23 cellular contexts compared by ENCODE assay signal in the genomic region with DNA sequence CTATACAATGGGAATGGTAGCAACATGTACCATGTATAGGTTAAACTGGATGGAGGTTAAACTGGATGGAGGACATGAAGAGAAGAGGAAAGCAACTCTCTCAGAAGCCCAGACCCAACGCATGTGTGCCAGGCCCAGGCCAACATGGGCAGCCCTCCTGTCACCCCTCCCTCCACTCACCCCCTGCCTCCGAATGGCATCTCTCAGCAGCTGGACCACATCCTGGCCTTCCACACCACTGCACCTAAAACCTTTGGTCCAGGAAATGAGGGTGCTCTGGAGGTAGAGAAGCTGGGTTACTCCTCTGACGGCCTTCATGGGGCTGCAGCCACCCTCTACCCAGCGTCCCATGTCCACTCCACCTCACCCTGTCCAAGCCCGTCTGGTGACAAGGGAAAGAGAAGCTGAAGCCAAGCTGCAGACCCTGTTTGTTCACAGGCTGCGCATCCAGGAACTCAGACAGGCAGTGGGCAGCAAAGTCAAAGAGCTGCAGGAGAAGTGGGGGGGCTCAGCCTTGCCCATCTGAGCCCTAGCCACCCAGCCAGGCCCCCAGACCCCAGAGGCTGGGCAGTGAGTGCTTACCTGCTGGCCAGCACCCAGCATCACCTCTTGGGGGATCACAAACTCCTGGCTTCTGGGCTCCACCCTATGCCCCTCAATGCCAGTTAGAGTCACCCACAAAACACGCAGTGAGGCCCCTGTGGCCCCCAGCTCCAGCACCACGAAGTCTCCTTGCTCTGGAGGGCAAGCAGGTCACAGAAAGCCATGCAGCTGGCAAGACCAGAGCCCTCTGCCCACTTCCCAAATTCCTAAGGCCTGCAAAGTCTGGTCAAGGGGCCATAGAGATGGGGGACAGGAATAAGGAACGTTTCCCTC. TPM values are rescaled to one million over a fixed set of nuclear protein-coding genes. Genes with fewer than 3 reads are reported as not detected.
A peak's percentile ranks its signal among the peaks of the same experiment; 100 is the strongest.
DNase-seq lines count a peak whose midpoint lies in the region; ATAC-seq and TF ChIP-seq lines count a peak whose summit lies in the region.
"Had no signal": no experiment of that assay in that cellular context is flagged by ENCODE, and none has a peak within 500 bp of the region (broad histone marks: within the 10 kb centered on the region; RNA-seq: fewer than 3 reads in every experiment).

No MANE protein-coding gene starts in this region.

- H3K27me3 Mint-ChIP-seq in natural killer cell (ENCODE audit: low read depth in 2 of 2): peaks cover 4 to 23% of the 10 kb centered on the region in 2 donors

- H3K9ac ChIP-seq in mesenchymal stem cell (ENCODE audit: low read length): no peak overlapping the region
- H3K9ac ChIP-seq: BLaER1 had no signal

- no peak overlapping the region for H2BK120ac ChIP-seq in mesenchymal stem cell (ENCODE audit: low read depth, low read length)

- no peak overlapping the region for H3K27ac Mint-ChIP-seq in natural killer cell
- H3K27ac Mint-ChIP-seq: IgD-negative memory B cell had no signal

- no peak for TF ChIP-seq EP300 in stomach (IDR thresholded peaks at IDR 0.05)

- H2BK15ac ChIP-seq in mesenchymal stem cell (ENCODE audit: low read depth, poor library complexity, severe bottlenecking): no peak overlapping the region

- no peak overlapping the region for H2AK5ac ChIP-seq in mesenchymal stem cell (ENCODE audit: low read length, severe bottlenecking)

- TF ChIP-seq CTCF in GM20000 (IDR thresholded peaks at IDR 0.05; ENCODE audit: extremely low read depth, missing control alignments) (no peak), natural killer cell (IDR thresholded peaks at IDR 0.05) (no peak), stomach (IDR thresholded peaks at IDR 0.05) (no peak)

- H3K9me3 ChIP-seq in stomach: no peaks in the 10 kb centered on the region
- no peaks in the 10 kb centered on the region for H3K9me3 ChIP-seq in mesenchymal stem cell (ENCODE audit: control insufficient read depth, low read length)
- H3K9me3 ChIP-seq: BLaER1, Caco-2, SJCRH30 had no signal

- H3K27ac ChIP-seq in stomach (no peak overlapping the region), mesenchymal stem cell (ENCODE audit: low read length, poor library complexity, severe bottlenecking) (no peak overlapping the region)
- H3K27ac ChIP-seq: 22Rv1, BLaER1, SJCRH30 had no signal

- intact Hi-C loops in natural killer cell (cut with micrococcal nuclease): no loop called here
- intact Hi-C loops in stomach (cut with DNase I; ENCODE audit: low total_unique reads): no loop called here

- H3K27me3 ChIP-seq in stomach: peaks cover 0 to 4% (median 0%) of the 10 kb centered on the region in 3 donors
- H3K27me3 ChIP-seq in mesenchymal stem cell (ENCODE audit: control insufficient read depth in 1 of 2, insufficient read depth in 1 of 2, low read length in 2 of 2): peaks cover 0 to 56% of the 10 kb centered on the region in 2 experiments

- no peak for ATAC-seq in natural killer cell

- H3K23ac ChIP-seq in mesenchymal stem cell (ENCODE audit: low read length in 2 of 2): no peak overlapping the region

- no peak overlapping the region for H4K8ac ChIP-seq in mesenchymal stem cell (ENCODE audit: low read length)

- no peak overlapping the region for H3K4me2 ChIP-seq in mesenchymal stem cell (ENCODE audit: low read length, poor library complexity, severe bottlenecking)
- H3K4me2 ChIP-seq: BLaER1 had no signal

- no peaks in the 10 kb centered on the region for H3K36me3 Mint-ChIP-seq in natural killer cell
- H3K36me3 Mint-ChIP-seq: CD4-positive, alpha-beta memory T cell had no signal

- no peak overlapping the region for H3K14ac ChIP-seq in mesenchymal stem cell (ENCODE audit: low read length in 2 of 2)

- H3K36me3 ChIP-seq in stomach (no peaks in the 10 kb centered on the region), mesenchymal stem cell (ENCODE audit: control insufficient read depth in 1 of 2, insufficient read depth in 2 of 2, low read depth in 1 of 2, low read length in 2 of 2) (peaks cover 0 to 3% of the 10 kb centered on the region in 2 experiments)
- H3K36me3 ChIP-seq: BLaER1, SJCRH30 had no signal

- H3K4me3 Mint-ChIP-seq in natural killer cell: no peak overlapping the region
- H3K4me3 Mint-ChIP-seq: CD4-positive, alpha-beta memory T cell; IgD-negative memory B cell had no signal

- H3K4me3 ChIP-seq in stomach (no peak overlapping the region), mesenchymal stem cell (ENCODE audit: insufficient read depth in 1 of 2, low read depth in 1 of 2, low read length in 2 of 2) (no peak overlapping the region)
- H3K4me3 ChIP-seq: BLaER1, SJCRH30 had no signal

- WGBS in stomach, 5 donors: 71 to 84% (median 77%) methylated on average over 8 to 9 of the region's 9 CpGs
- WGBS in mesenchymal stem cell: 66% methylated on average over 7 of the region's 9 CpGs

- no peak for TF ChIP-seq POLR2A in stomach (IDR thresholded peaks at IDR 0.05)

- no peak overlapping the region for H2BK5ac ChIP-seq in mesenchymal stem cell (ENCODE audit: low read depth, low read length, poor library complexity, severe bottlenecking)

- peak; percentile 50 for DNase-seq in activated CD8-positive, alpha-beta memory T cell treated with anti-CD3 and anti-CD28 coated beads for 24 hours
- DNase-seq in activated CD8-positive, alpha-beta memory T cell treated with anti-CD3 and anti-CD28 coated beads, Interleukin-2, amount 50 U/mL, for 48 hours: no peak
- DNase-seq in GM20000 (ENCODE audit: low spot score) (peak; percentile 3), natural killer cell (peak; percentile 8), stomach (peak; percentile 13), putamen (ENCODE audit: low spot score) (no peak), mesenchymal stem cell (no peak), GM03348 (ENCODE audit: low spot score) (no peak)
- DNase-seq: ACHN; Caco-2; CD4-positive, alpha-beta memory T cell; DMS 273 treated with DMSO at 0.1 percent for 48 hours; NCI-H1105; NCI-H2029 treated with DMSO at 0.1 percent for 48 hours; NCI-H345; NCI-H524; NCI-H774; NK-92 treated with Interleukin-12 subunit alpha and Interleukin-12 subunit beta, amount 100 ng/mL, for 24 hours; SJCRH30 had no signal

- H3K79me1 ChIP-seq in mesenchymal stem cell (replicated peaks; ENCODE audit: low read length, poor library complexity, severe bottlenecking): no peaks in the 10 kb centered on the region

- H3K4me1 Mint-ChIP-seq in natural killer cell: no peaks in the 10 kb centered on the region
- H3K4me1 Mint-ChIP-seq: CD4-positive, alpha-beta memory T cell; IgD-negative memory B cell had no signal

- H3K4ac ChIP-seq in mesenchymal stem cell (ENCODE audit: low read depth in 1 of 2, low read length in 2 of 2): no peak overlapping the region

- no peaks in the 10 kb centered on the region for H3K9me3 Mint-ChIP-seq in natural killer cell
- H3K9me3 Mint-ChIP-seq: CD4-positive, alpha-beta memory T cell; IgD-negative memory B cell had no signal

- H4K91ac ChIP-seq in mesenchymal stem cell (ENCODE audit: low read length): no peak overlapping the region

- no peak overlapping the region for H2AFZ ChIP-seq in mesenchymal stem cell (ENCODE audit: low read depth, low read length)

- no peak overlapping the region for H3K18ac ChIP-seq in mesenchymal stem cell (ENCODE audit: low read depth in 1 of 2, low read length in 2 of 2)

- H2BK12ac ChIP-seq in mesenchymal stem cell (ENCODE audit: low read length in 2 of 2): no peak overlapping the region

- H3K4me1 ChIP-seq in stomach (no peaks in the 10 kb centered on the region), mesenchymal stem cell (ENCODE audit: control insufficient read depth, insufficient read depth, low read depth, low read length) (no peaks in the 10 kb centered on the region)
- H3K4me1 ChIP-seq: BLaER1, Caco-2, SJCRH30 had no signal

RNA-seq across cellular contexts. Expression of a gene that starts 8.5 kb away (rescaled TPM):
- total RNA-seq in natural killer cell: 10 to 100 TPM in 2 of 3 donors, 1 to 10 TPM in 1; 6.6 to 56.1 (median 26.2) TPM
- total RNA-seq in stomach: 100 to 1,000 TPM in 1 of 5 donors, 1 to 10 TPM in 2, not detected in 2; 2.6 to 145 (median 3.9) TPM
- polyA plus RNA-seq in stomach: 1 to 10 TPM; 1.6 to 6.9 (median 4.6) TPM
- polyA plus RNA-seq in mesenchymal stem cell (2013, experiment 1 of 2): not detected
- not detected for polyA plus RNA-seq in mesenchymal stem cell (2013, experiment 2 of 2)
- total RNA-seq: H1, SJCRH30 had no signal
- polyA plus RNA-seq: CD4-positive, alpha-beta memory T cell; H1; IgD-negative memory B cell had no signal

Comparison
In these comparisons a context has a peak if more than half of its experiments do, and no peak if none do; other contexts are left out.
1. DNase-seq: peak in activated CD8-positive, alpha-beta memory T cell treated with anti-CD3 and anti-CD28 coated beads for 24 hours (single experiment), GM20000 (single experiment), natural killer cell (single experiment) and stomach (single experiment); none in activated CD8-positive, alpha-beta memory T cell treated with anti-CD3 and anti-CD28 coated beads, Interleukin-2, amount 50 U/mL, for 48 hours (single experiment), putamen (single experiment), mesenchymal stem cell (single experiment) and GM03348 (single experiment).